In the genomic region with DNA sequence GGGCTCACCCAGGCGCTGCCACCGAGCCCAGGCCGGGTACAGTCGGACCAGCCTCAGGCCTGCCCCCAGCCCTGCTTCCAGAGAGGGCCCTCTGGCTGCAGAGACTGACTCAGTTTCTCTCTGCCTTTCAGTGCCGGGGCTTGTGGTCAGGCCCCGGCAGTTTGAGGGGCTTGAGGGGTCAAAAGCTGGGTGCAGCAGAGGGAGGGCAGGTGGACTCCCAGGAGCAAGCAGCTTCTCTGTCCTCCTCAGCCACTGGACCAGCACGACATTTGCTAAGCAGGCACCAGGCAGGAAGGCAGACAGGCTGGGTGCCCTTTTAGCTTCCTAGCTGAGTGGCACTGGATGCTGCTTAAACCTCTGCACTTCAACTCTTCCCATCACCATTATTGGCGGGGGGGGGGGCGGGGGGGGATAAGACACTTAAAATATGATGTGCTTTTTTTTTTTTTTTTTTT, we compare ENCODE assay signal across 10 cellular contexts.
DNase-seq lines count a peak whose midpoint lies in the region; ATAC-seq and TF ChIP-seq lines count a peak whose summit lies in the region.
"Had no signal": no experiment of that assay in that cellular context is flagged by ENCODE, and none has a peak within 500 bp of the region (broad histone marks: within the 10 kb centered on the region; RNA-seq: fewer than 3 reads in every experiment).

No MANE protein-coding gene starts in this region.

- WGBS in spleen, 5 donors, result 36 to 74% (median 57%) methylated on average over 8 to 9 of the region's 9 CpGs

- H3K4me3 Mint-ChIP-seq in T-helper 17 cell, result peak overlapping the region; percentile 91

- no peaks in the 10 kb centered on the region for H3K27me3 Mint-ChIP-seq in T-helper 17 cell

- intact Hi-C loops in spleen (cut with DNase I; ENCODE audit: low total_unique reads), result no loop called here

- H3K4me1 ChIP-seq in foreskin keratinocyte (peaks cover 14% of the 10 kb centered on the region), spleen (peaks cover 3 to 63% (median 35%) of the 10 kb centered on the region in 6 donors)

- peak overlapping the region in 5 of 8 donors; percentile 13 to 83 (median 63) for H3K4me3 ChIP-seq in spleen

- H3K9me3 ChIP-seq in T-helper 17 cell (ENCODE audit: control insufficient read depth, low read length, poor library complexity, severe bottlenecking), result no peaks in the 10 kb centered on the region
- peaks cover 0 to 10% (median 2%) of the 10 kb centered on the region in 8 donors for H3K9me3 ChIP-seq in spleen

- H3K27me3 ChIP-seq in foreskin keratinocyte (no peaks in the 10 kb centered on the region), spleen (replicated peaks in 1 of 7) (no peaks in the 10 kb centered on the region)

- ATAC-seq in T-helper 17 cell, result no peak
- no peak for ATAC-seq in foreskin keratinocyte
- ATAC-seq in GM21515 (IDR thresholded peaks at IDR 0.05; ENCODE audit: unreplicated experiment), result no peak

- peaks cover 0 to 47% (median 10%) of the 10 kb centered on the region in 6 donors for H3K36me3 ChIP-seq in spleen

- no peak for TF ChIP-seq POLR2A in spleen (IDR thresholded peaks at IDR 0.05)

- DNase-seq in DMS 273 (lab: John Stamatoyannopoulos, UW; ENCODE audit: unreplicated experiment), result peak; percentile 48
- DNase-seq in DMS 273 treated with DMSO at 0.1 percent for 48 hours (lab: John Stamatoyannopoulos, UW), result no peak
- no peak for DNase-seq in T-helper 17 cell
- no peak for DNase-seq in foreskin keratinocyte
- no peak for DNase-seq in spleen
- DNase-seq in NCI-H524 treated with DMSO at 0.1 percent for 48 hours (lab: John Stamatoyannopoulos, UW), result no peak
- DNase-seq in SKM-1 treated with dmso at 0.1 percent for 144 hours (lab: John Stamatoyannopoulos, UW; ENCODE audit: unreplicated experiment), result no peak
- DNase-seq: NCI-H146 had no signal

- H3K27ac ChIP-seq in foreskin keratinocyte (peak overlapping the region; percentile 71), spleen (peak overlapping the region; percentile 66 to 86 (median 84))
- H3K27ac ChIP-seq: 22Rv1 had no signal

- no peak for TF ChIP-seq CTCF in foreskin keratinocyte (conservative IDR thresholded peaks at IDR 0.05)
- no peak for TF ChIP-seq CTCF in spleen (IDR thresholded peaks at IDR 0.05 in 8 of 11, conservative IDR thresholded peaks at IDR 0.05 in 3 of 11)

- peak overlapping the region; percentile 80 for H3K27ac Mint-ChIP-seq in T-helper 17 cell

- H3K4me1 Mint-ChIP-seq in T-helper 17 cell, result peaks cover 21% of the 10 kb centered on the region

- H3K36me3 Mint-ChIP-seq in T-helper 17 cell (ENCODE audit: low read depth), result peaks cover 2% of the 10 kb centered on the region
